Comparison of ENCODE assay signal across 36 cellular contexts in the genomic region with DNA sequence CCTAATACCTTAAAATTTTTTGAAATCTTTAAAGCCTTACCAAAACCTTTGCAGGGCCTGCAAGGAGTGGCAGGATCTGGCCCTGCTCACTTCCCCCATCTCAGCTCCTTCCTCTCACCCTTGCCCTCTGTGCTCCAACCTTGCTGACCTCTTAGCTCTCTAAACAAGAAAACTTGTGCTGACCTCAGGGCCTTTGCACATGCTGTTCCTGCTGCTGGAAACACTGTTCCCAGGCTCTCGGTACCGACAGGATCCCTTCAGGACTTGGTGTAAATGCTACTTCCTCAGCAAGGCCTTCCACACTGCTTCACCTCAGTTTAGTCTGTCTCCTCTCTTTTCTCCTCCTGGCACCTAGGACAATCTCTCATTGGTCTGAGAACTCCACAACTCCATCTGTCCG.
"Had no signal": no experiment of that assay in that cellular context is flagged by ENCODE, and none has a peak within 500 bp of the region (broad histone marks: within the 10 kb centered on the region; RNA-seq: fewer than 3 reads in every experiment).

No MANE protein-coding gene starts in this region.

- H3K36me3 ChIP-seq: adrenal gland, cardiac muscle cell, heart left ventricle had no signal

- H3K4me3 ChIP-seq: adrenal gland, body of pancreas, cardiac muscle cell, coronary artery, dorsolateral prefrontal cortex, heart left ventricle had no signal

- H3K27me3 ChIP-seq: adrenal gland, body of pancreas, cardiac muscle cell, dorsolateral prefrontal cortex had no signal

- H3K9me3 ChIP-seq: adrenal gland, body of pancreas, heart left ventricle had no signal

- DNase-seq: activated CD4-positive, alpha-beta memory T cell treated with anti-CD3 and anti-CD28 coated beads for 36 hours; activated CD4-positive, alpha-beta T cell treated with anti-CD3 and anti-CD28 coated beads for 36 hours; activated CD4-positive, alpha-beta T cell treated with anti-CD3 and anti-CD28 coated beads, Interleukin-2, amount 10 ng/mL, durations not matched to agents 24 days and 14 days; activated CD4-positive, CD25-positive, alpha-beta regulatory T cell; activated CD4-positive, CD25-positive, alpha-beta regulatory T cell treated with anti-CD3 and anti-CD28 coated beads, Interleukin-2, amount 50 U/mL, for 72 hours; activated CD8-positive, alpha-beta memory T cell treated with anti-CD3 and anti-CD28 coated beads, Interleukin-2, amount 10 ng/mL, durations not matched to agents 7 days and 5 days; activated CD8-positive, alpha-beta memory T cell treated with anti-CD3 and anti-CD28 coated beads, Interleukin-2, amount 50 U/mL, for 4 hours; activated CD8-positive, alpha-beta T cell treated with anti-CD3 and anti-CD28 coated beads, Interleukin-2, amount 10 ng/mL, durations not matched to agents 7 days and 5 days; activated effector memory CD4-positive, alpha-beta T cell treated with anti-CD3 and anti-CD28 coated beads, Interleukin-2, amount 50 U/mL, for 16 hours; activated naive CD4-positive, alpha-beta T cell treated with anti-CD3 and anti-CD28 coated beads for 36 hours; activated naive CD8-positive, alpha-beta T cell treated with anti-CD3 and anti-CD28 coated beads for 36 hours; activated naive CD8-positive, alpha-beta T cell treated with anti-CD3 and anti-CD28 coated beads, Interleukin-2, amount 50 U/mL, for 24 hours; activated T-cell treated with anti-CD3 and anti-CD28 coated beads, Interleukin-2, amount 50 U/mL, for 1 hour; activated T-cell treated with anti-CD3 and anti-CD28 coated beads, Interleukin-2, amount 50 U/mL, for 48 hours; adrenal gland; amygdala; aorta; body of pancreas; dorsolateral prefrontal cortex; effector memory CD4-positive, alpha-beta T cell; endodermal cell; foreskin fibroblast; glutamatergic neuron; T-helper 17 cell; T1000 had no signal

- H3K27me3 Mint-ChIP-seq: activated CD4-positive, alpha-beta memory T cell treated with anti-CD3 and anti-CD28 coated beads for 36 hours; activated naive CD8-positive, alpha-beta T cell treated with anti-CD3 and anti-CD28 coated beads, Interleukin-2, amount 50 U/mL, for 24 hours; T-helper 17 cell had no signal

- ATAC-seq: activated CD4-positive, alpha-beta T cell treated with anti-CD3 and anti-CD28 coated beads for 36 hours; activated CD8-positive, alpha-beta memory T cell treated with anti-CD3 and anti-CD28 coated beads, Interleukin-2, amount 10 ng/mL, durations not matched to agents 7 days and 5 days; activated CD8-positive, alpha-beta T cell treated with anti-CD3 and anti-CD28 coated beads, Interleukin-2, amount 10 ng/mL, durations not matched to agents 7 days and 5 days; activated naive CD8-positive, alpha-beta T cell treated with anti-CD3 and anti-CD28 coated beads, Interleukin-2, amount 50 U/mL, for 24 hours; esophagus mucosa; T-helper 17 cell had no signal

- H3K27ac ChIP-seq: adrenal gland, body of pancreas, cardiac muscle cell, coronary artery had no signal

- H3K27ac Mint-ChIP-seq: activated CD4-positive, alpha-beta memory T cell treated with anti-CD3 and anti-CD28 coated beads for 36 hours; activated CD4-positive, alpha-beta T cell treated with anti-CD3 and anti-CD28 coated beads for 36 hours; activated CD4-positive, alpha-beta T cell treated with anti-CD3 and anti-CD28 coated beads, Interleukin-2, amount 10 ng/mL, durations not matched to agents 24 days and 14 days; activated CD8-positive, alpha-beta memory T cell treated with anti-CD3 and anti-CD28 coated beads, Interleukin-2, amount 10 ng/mL, durations not matched to agents 7 days and 5 days; activated CD8-positive, alpha-beta T cell treated with anti-CD3 and anti-CD28 coated beads, Interleukin-2, amount 10 ng/mL, durations not matched to agents 7 days and 5 days; activated naive CD4-positive, alpha-beta T cell treated with anti-CD3 and anti-CD28 coated beads for 36 hours; activated naive CD4-positive, alpha-beta T cell treated with anti-CD3 and anti-CD28 coated beads, Interleukin-2, amount 50 U/mL, for 24 hours; activated naive CD8-positive, alpha-beta T cell treated with anti-CD3 and anti-CD28 coated beads for 36 hours; activated naive CD8-positive, alpha-beta T cell treated with anti-CD3 and anti-CD28 coated beads, Interleukin-2, amount 50 U/mL, for 24 hours; activated T-helper 1 cell treated with anti-CD3 and anti-CD28 coated beads, Interleukin-12 subunit alpha, Interleukin-12 subunit beta, Interleukin-2, Interleukin-4 antibody, amounts not matched to agents 30 ng/mL and 10 ng/mL and 1 ng/mL, durations not matched to agents 14 hours and 24 hours and 36 hours; activated T-helper 2 cell treated with anti-CD3 and anti-CD28 coated beads, Interferon-gamma antibody, Interleukin-2, Interleukin-4, amounts not matched to agents 10 μg/mL and 5 μg/mL and 100 μg/mL, durations not matched to agents 14 hours and 24 hours and 36 hours; dendritic cell treated with granulocyte-macrophage colony-stimulating factor and Interleukin-4, amounts not matched to agents 40 ng/mL and 50 ng/mL, for 4 days; endodermal cell; T-helper 2 cell treated with Interferon-gamma antibody and Interleukin-4, amounts not matched to agents 5 μg/mL and 100 μg/mL, for 36 hours had no signal

- H3K36me3 Mint-ChIP-seq: activated CD4-positive, alpha-beta memory T cell treated with anti-CD3 and anti-CD28 coated beads for 36 hours; activated CD8-positive, alpha-beta memory T cell treated with anti-CD3 and anti-CD28 coated beads, Interleukin-2, amount 10 ng/mL, durations not matched to agents 7 days and 5 days; activated naive CD8-positive, alpha-beta T cell treated with anti-CD3 and anti-CD28 coated beads for 36 hours had no signal

- H3K4me3 Mint-ChIP-seq: activated CD4-positive, alpha-beta memory T cell treated with anti-CD3 and anti-CD28 coated beads for 36 hours; activated CD4-positive, alpha-beta T cell treated with anti-CD3 and anti-CD28 coated beads for 36 hours; activated CD4-positive, alpha-beta T cell treated with anti-CD3 and anti-CD28 coated beads, Interleukin-2, amount 10 ng/mL, durations not matched to agents 24 days and 14 days; activated CD8-positive, alpha-beta memory T cell treated with anti-CD3 and anti-CD28 coated beads, Interleukin-2, amount 10 ng/mL, durations not matched to agents 7 days and 5 days; activated CD8-positive, alpha-beta T cell treated with anti-CD3 and anti-CD28 coated beads, Interleukin-2, amount 10 ng/mL, durations not matched to agents 7 days and 5 days; activated naive CD4-positive, alpha-beta T cell treated with anti-CD3 and anti-CD28 coated beads for 36 hours; activated naive CD4-positive, alpha-beta T cell treated with anti-CD3 and anti-CD28 coated beads, Interleukin-2, amount 50 U/mL, for 24 hours; activated naive CD8-positive, alpha-beta T cell treated with anti-CD3 and anti-CD28 coated beads for 36 hours; activated naive CD8-positive, alpha-beta T cell treated with anti-CD3 and anti-CD28 coated beads, Interleukin-2, amount 50 U/mL, for 24 hours; activated T-helper 1 cell treated with anti-CD3 and anti-CD28 coated beads, Interleukin-12 subunit alpha, Interleukin-12 subunit beta, Interleukin-2, Interleukin-4 antibody, amounts not matched to agents 30 ng/mL and 10 ng/mL and 1 ng/mL, durations not matched to agents 14 hours and 24 hours and 36 hours; central memory CD8-positive, alpha-beta T cell; dendritic cell treated with granulocyte-macrophage colony-stimulating factor and Interleukin-4, amounts not matched to agents 40 ng/mL and 50 ng/mL, for 4 days; endodermal cell; T-helper 17 cell; T-helper 2 cell treated with Interferon-gamma antibody and Interleukin-4, amounts not matched to agents 5 μg/mL and 100 μg/mL, for 36 hours had no signal

- FAIRE-seq: frontal cortex had no signal

- H3K9me3 Mint-ChIP-seq: activated CD4-positive, alpha-beta memory T cell treated with anti-CD3 and anti-CD28 coated beads for 36 hours; activated CD4-positive, alpha-beta T cell treated with anti-CD3 and anti-CD28 coated beads, Interleukin-2, amount 10 ng/mL, durations not matched to agents 24 days and 14 days; activated naive CD4-positive, alpha-beta T cell treated with anti-CD3 and anti-CD28 coated beads for 36 hours; activated naive CD4-positive, alpha-beta T cell treated with anti-CD3 and anti-CD28 coated beads, Interleukin-2, amount 50 U/mL, for 24 hours; activated naive CD8-positive, alpha-beta T cell treated with anti-CD3 and anti-CD28 coated beads for 36 hours; activated naive CD8-positive, alpha-beta T cell treated with anti-CD3 and anti-CD28 coated beads, Interleukin-2, amount 50 U/mL, for 24 hours; activated T-helper 1 cell treated with anti-CD3 and anti-CD28 coated beads, Interleukin-12 subunit alpha, Interleukin-12 subunit beta, Interleukin-2, Interleukin-4 antibody, amounts not matched to agents 30 ng/mL and 10 ng/mL and 1 ng/mL, durations not matched to agents 14 hours and 24 hours and 36 hours; activated T-helper 2 cell treated with anti-CD3 and anti-CD28 coated beads, Interferon-gamma antibody, Interleukin-2, Interleukin-4, amounts not matched to agents 10 μg/mL and 5 μg/mL and 100 μg/mL, durations not matched to agents 14 hours and 24 hours and 36 hours; central memory CD8-positive, alpha-beta T cell; dendritic cell treated with granulocyte-macrophage colony-stimulating factor and Interleukin-4, amounts not matched to agents 40 ng/mL and 50 ng/mL, for 4 days; endodermal cell; T-helper 2 cell treated with Interferon-gamma antibody and Interleukin-4, amounts not matched to agents 5 μg/mL and 100 μg/mL, for 36 hours had no signal

- H3K4me1 Mint-ChIP-seq: endodermal cell had no signal
